In genomic region chr2:173090291-173090877, GRCh38 we compare ENCODE assay signal across 1 cellular context.
A peak's percentile ranks its signal among the peaks of the same experiment; 100 is the strongest.
TF ChIP-seq lines count a peak whose summit lies in the region.

No MANE protein-coding gene starts in this region.

TF ChIP-seq in K562, 482 proteins besides CTCF, POLR2A, EP300 and RAD21 (continued from another document):
- TF ChIP-seq NBN (IDR thresholded peaks at IDR 0.05; ENCODE audit: low read depth) (peak; percentile 35; the same call in 1 of the 2 replicates), TBP (optimal IDR thresholded peaks at IDR 0.05; ENCODE audit: low read depth, low read length) (peak; percentile 11), ZNF76 (CRISPR knock-in tag; IDR thresholded peaks at IDR 0.05; ENCODE audit: borderline replicate concordance) (no peak)
TF ChIP-seq in K562: peak in this region for 24.
